ENCODE assay signal across 9 cellular contexts in the genomic region with DNA sequence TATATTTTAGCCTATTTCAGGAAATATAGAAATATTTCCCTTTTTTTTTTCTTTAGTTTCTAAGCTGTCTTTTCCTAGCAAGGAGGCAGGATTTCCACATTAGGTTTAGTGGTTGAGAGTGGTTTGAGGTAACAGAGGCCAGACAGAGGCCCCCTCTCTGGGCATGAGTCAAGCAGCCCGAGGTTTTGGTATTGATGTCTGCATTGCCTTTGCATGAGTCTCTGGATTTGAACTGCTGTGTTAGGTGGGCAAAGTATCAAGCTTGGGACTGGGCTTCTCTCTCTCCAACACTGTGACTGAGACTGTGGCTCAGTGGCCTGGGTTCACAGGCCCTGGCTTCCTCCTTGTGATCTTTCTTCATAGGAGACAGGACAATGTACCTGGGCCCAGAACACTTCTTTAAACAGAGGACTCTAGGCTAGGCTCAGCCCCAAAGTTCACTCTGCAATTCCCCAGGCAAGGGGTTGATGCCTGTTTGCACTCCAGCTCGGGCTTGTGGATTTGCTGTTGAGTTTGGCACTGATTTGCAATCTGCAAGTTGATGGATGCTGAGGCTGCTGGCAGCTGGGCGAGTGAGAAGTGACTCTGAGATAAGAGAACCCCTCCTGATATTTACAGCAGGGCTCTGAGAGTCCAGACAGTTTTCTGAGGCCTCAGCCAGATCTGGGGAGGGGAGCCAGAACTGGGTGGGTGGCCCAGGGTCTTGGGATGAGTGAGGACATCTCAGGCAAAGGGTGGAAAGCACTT.
"Had no signal": no experiment of that assay in that cellular context is flagged by ENCODE, and none has a peak within 500 bp of the region (broad histone marks: within the 10 kb centered on the region; RNA-seq: fewer than 3 reads in every experiment).

No MANE protein-coding gene starts in this region.

- DNase-seq: effector memory CD8-positive, alpha-beta T cell; hippocampal formation; left colon; psoas muscle; stimulated activated CD4-positive, alpha-beta T cell treated with anti-CD3 and anti-CD28 coated beads, Interleukin-15, amount 100 ng/mL, for 24 hours; stimulated activated CD4-positive, alpha-beta T cell treated with anti-CD3 and anti-CD28 coated beads, Interleukin-4, amount 100 ng/mL, for 24 hours; stimulated activated naive CD8-positive, alpha-beta T cell treated with anti-CD3 and anti-CD28 coated beads, Interleukin-15, amount 100 ng/mL, for 72 hours had no signal

- H3K4me1 ChIP-seq: psoas muscle, vagina had no signal

- H3K27ac ChIP-seq: epithelial cell of prostate, psoas muscle, vagina had no signal

- H3K36me3 ChIP-seq: vagina had no signal

- H3K9me3 ChIP-seq: psoas muscle, vagina had no signal

- H3K4me3 ChIP-seq: psoas muscle, vagina had no signal

- H3K27me3 ChIP-seq: vagina had no signal
